In the genomic region with DNA sequence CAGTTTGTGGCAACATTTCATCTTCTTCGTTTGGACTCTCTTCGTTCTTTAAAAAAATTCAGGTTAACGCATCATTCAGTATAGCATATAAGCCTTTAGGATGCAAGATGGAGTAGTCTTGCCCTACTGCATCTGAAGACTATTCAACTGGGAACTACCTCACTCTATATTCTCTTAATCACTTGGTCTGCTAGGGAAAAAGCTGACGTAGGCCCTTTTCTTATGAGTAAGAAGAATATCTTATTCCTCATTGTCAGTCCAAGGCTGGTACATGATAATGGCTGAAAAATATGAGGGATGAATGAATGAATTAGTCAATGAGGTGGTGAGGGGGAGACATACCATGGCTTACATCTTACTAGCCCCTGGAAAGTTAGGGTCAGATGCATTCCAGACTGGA, we compare ENCODE assay signal across 11 cellular contexts.
"Had no signal": no experiment of that assay in that cellular context is flagged by ENCODE, and none has a peak within 500 bp of the region (broad histone marks: within the 10 kb centered on the region; RNA-seq: fewer than 3 reads in every experiment).

No MANE protein-coding gene starts in this region.

- H3K9me3 ChIP-seq: HAP-1 had no signal

- H3K4me1 ChIP-seq: HAP-1 had no signal

- H3K27ac ChIP-seq: GM23248 had no signal

- H3K36me3 ChIP-seq: HAP-1 had no signal

- H3K9ac ChIP-seq: GM23248 had no signal

- H3K4me2 ChIP-seq: GM23338 had no signal

- H3K4me3 ChIP-seq: GM23248, GM23338, HAP-1 had no signal

- H2AFZ ChIP-seq: GM23248, GM23338 had no signal

- ATAC-seq: GM23338, HCT116 had no signal

- H3K27ac Mint-ChIP-seq: GM23338, H9, HFFc6 had no signal

- FAIRE-seq: H1, H54 had no signal

- H3K4me3 Mint-ChIP-seq: GM23338, H9, HFFc6 had no signal

- DNase-seq: GM23248, GOT3, H7, H9, HCEC 1CT, HFFc6 had no signal

- H3K9me3 Mint-ChIP-seq: GM23338, H9, HFFc6 had no signal
